In genomic region chr5:60382761-60383160, GRCh38 we compare ENCODE assay signal across 9 cellular contexts.
DNase-seq lines count a peak whose midpoint lies in the region; ATAC-seq and TF ChIP-seq lines count a peak whose summit lies in the region.
"Had no signal": no experiment of that assay in that cellular context is flagged by ENCODE, and none has a peak within 500 bp of the region (broad histone marks: within the 10 kb centered on the region; RNA-seq: fewer than 3 reads in every experiment).

No MANE protein-coding gene starts in this region.

- H3K4me1 ChIP-seq in liver (ENCODE audit: control insufficient read depth in 4 of 4, insufficient read depth in 4 of 4, low read length in 3 of 4), result no peaks in the 10 kb centered on the region
- no peaks in the 10 kb centered on the region for H3K4me1 ChIP-seq in tibial nerve

- H3K27ac ChIP-seq in WERI-Rb-1, result no peak overlapping the region
- no peak overlapping the region for H3K27ac ChIP-seq in liver (ENCODE audit: low read depth in 1 of 2, low read length in 2 of 2)
- H3K27ac ChIP-seq in tibial nerve, result no peak overlapping the region

- H3K9me3 ChIP-seq in WERI-Rb-1 (ENCODE audit: severe bottlenecking) (no peaks in the 10 kb centered on the region), liver (ENCODE audit: control insufficient read depth in 4 of 4, low read length in 3 of 4) (no peaks in the 10 kb centered on the region), tibial nerve (no peaks in the 10 kb centered on the region)

- H3K36me3 ChIP-seq in WERI-Rb-1 (no peaks in the 10 kb centered on the region), liver (ENCODE audit: control insufficient read depth in 4 of 4, insufficient read depth in 3 of 4, low read depth in 1 of 4, low read length in 3 of 4) (no peaks in the 10 kb centered on the region), tibial nerve (no peaks in the 10 kb centered on the region)

- TF ChIP-seq POLR2A in tibial nerve (IDR thresholded peaks at IDR 0.05), result no peak

- H3K9ac ChIP-seq in liver (ENCODE audit: low read depth in 1 of 2, low read length in 2 of 2), result no peak overlapping the region

- CTCF ChIA-PET in GM10248 (lab: Yijun Ruan, JAX), result interaction anchor here (0.9 to 3.6 kb wide), 10 partner anchors 8 to 572 kb away, joined by 3 to 12 read pairs (median 5); no protein-coding TSS in a partner anchor

- H3K4me3 ChIP-seq in WERI-Rb-1 (ENCODE audit: low read depth, low read length) (no peak overlapping the region), liver (ENCODE audit: low read depth in 1 of 3, low read length in 3 of 3) (no peak overlapping the region), tibial nerve (no peak overlapping the region)

- POLR2A ChIA-PET in GM10248 (lab: Yijun Ruan, JAX), result no interaction called here

- TF ChIP-seq RAD21 in liver (IDR thresholded peaks at IDR 0.05), result peak; percentile 27 to 49

- 51% methylated on average over 2 of the region's 2 CpGs for WGBS in liver
- 49 to 61% methylated on average over 2 of the region's 2 CpGs for WGBS in tibial nerve, 2 donors

- ATAC-seq in HG03354 (IDR thresholded peaks at IDR 0.05; ENCODE audit: poor library complexity, severe bottlenecking, unreplicated experiment), result no peak
- no peak for ATAC-seq in HG03039 (IDR thresholded peaks at IDR 0.05; ENCODE audit: unreplicated experiment)

- DNase-seq in GM10248 (ENCODE audit: extremely low spot score) (peak; percentile 29), HT1080 (ENCODE audit: low read depth) (peak; percentile 35), WERI-Rb-1 (peak; percentile 20), tibial nerve (ENCODE audit: low spot score in 2 of 2) (no peak)
- no peak for DNase-seq in activated CD4-positive, alpha-beta T cell treated with anti-CD3 and anti-CD28 coated beads, Interleukin-2, amount 50 U/mL, for 4 hours
- DNase-seq: activated B cell treated with CpG ODN at 0.5 μM for 24 hours had no signal

- TF ChIP-seq CTCF in GM10248 (IDR thresholded peaks at IDR 0.05; ENCODE audit: control extremely low read depth, extremely low read depth, low read depth, missing control alignments) (peak; percentile 27), WERI-Rb-1 (IDR thresholded peaks at IDR 0.05; ENCODE audit: low read depth, low read length) (peak; percentile 27; the same call in 1 of the 2 replicates), liver (IDR thresholded peaks at IDR 0.05; ENCODE audit: low read depth, low read length, missing input control) (no peak), tibial nerve (IDR thresholded peaks at IDR 0.05) (peak in 2 of 5 experiments; percentile 26 to 30)

- H3K27me3 ChIP-seq in WERI-Rb-1 (ENCODE audit: insufficient read depth, low read depth, severe bottlenecking), result no peaks in the 10 kb centered on the region
- no peaks in the 10 kb centered on the region for H3K27me3 ChIP-seq in liver (ENCODE audit: control insufficient read depth in 4 of 4, insufficient read depth in 4 of 4, low read length in 3 of 4)
- no peaks in the 10 kb centered on the region for H3K27me3 ChIP-seq in tibial nerve

- no peak for TF ChIP-seq EP300 in tibial nerve (IDR thresholded peaks at IDR 0.05)

TF ChIP-seq in liver, 16 proteins besides CTCF, POLR2A, EP300 and RAD21:
- TF ChIP-seq FOXA1 (IDR thresholded peaks at IDR 0.05) (no peak), FOXA2 (IDR thresholded peaks at IDR 0.05) (no peak), NR2F2 (IDR thresholded peaks at IDR 0.05) (no peak), EGR1 (IDR thresholded peaks at IDR 0.05; ENCODE audit: low read depth in 2 of 2) (no peak), TAF1 (conservative IDR thresholded peaks at IDR 0.05) (no peak), YY1 (IDR thresholded peaks at IDR 0.05) (no peak), ATF3 (IDR thresholded peaks at IDR 0.05) (no peak), SP1 (IDR thresholded peaks at IDR 0.05) (no peak)
TF ChIP-seq in liver: peak in this region for 0.

Comparison
In these comparisons a context has a peak if more than half of its experiments do, and no peak if none do; other contexts are left out.
1. DNase-seq: peak in GM10248 (single experiment), HT1080 (single experiment) and WERI-Rb-1 (single experiment); none in tibial nerve (0 of 2) and activated CD4-positive, alpha-beta T cell treated with anti-CD3 and anti-CD28 coated beads, Interleukin-2, amount 50 U/mL, for 4 hours (0 of 2).